11 cellular contexts compared by ENCODE assay signal in genomic region chr1:59013928-59014279, GRCh38.
DNase-seq lines count a peak whose midpoint lies in the region; ATAC-seq, FAIRE-seq and TF ChIP-seq lines count a peak whose summit lies in the region.
"Had no signal": no experiment of that assay in that cellular context is flagged by ENCODE, and none has a peak within 500 bp of the region (broad histone marks: within the 10 kb centered on the region; RNA-seq: fewer than 3 reads in every experiment).

No MANE protein-coding gene starts in this region.

- H3K9ac ChIP-seq in H1 (replicated peaks in 1 of 4; ENCODE audit: extremely low read depth in 1 of 4, low read depth in 3 of 4, low read length in 3 of 4), result no peak overlapping the region; a peak in 1 of 7 replicates

- H4K5ac ChIP-seq in H1 (ENCODE audit: insufficient read length, low read depth, low read length), result no peak overlapping the region

- H3K23me2 ChIP-seq in H1 (ENCODE audit: low read depth, low read length), result no peaks in the 10 kb centered on the region

- no peak overlapping the region for H2BK15ac ChIP-seq in H1 (ENCODE audit: low read length)

- peaks cover under 1% of the 10 kb centered on the region for H3K36me3 Mint-ChIP-seq in activated CD4-positive, alpha-beta T cell treated with anti-CD3 and anti-CD28 coated beads, Interleukin-2, amount 10 ng/mL, durations not matched to agents 7 days and 5 days (ENCODE audit: low read depth)
- H3K36me3 Mint-ChIP-seq in neural crest cell (ENCODE audit: low read depth), result peaks cover 3% of the 10 kb centered on the region
- H3K36me3 Mint-ChIP-seq in naive thymus-derived CD8-positive, alpha-beta T cell, result peaks cover 0 to 4% (median 0%) of the 10 kb centered on the region in 3 donors

- H3K4me1 ChIP-seq in H1 (replicated peaks in 1 of 4; ENCODE audit: control insufficient read depth in 3 of 4, insufficient read depth in 4 of 4, low read length in 3 of 4) (peaks cover 4 to 11% (median 9%) of the 10 kb centered on the region in 4 experiments), urinary bladder (ENCODE audit: insufficient read depth) (no peaks in the 10 kb centered on the region)

- peak overlapping the region; percentile 82 for H2BK12ac ChIP-seq in H1 (ENCODE audit: low read depth, low read length)

- no peak overlapping the region for H3K56ac ChIP-seq in H1 (replicated peaks; ENCODE audit: insufficient read length, low read depth, low read length)

- H3K4me1 Mint-ChIP-seq in activated CD4-positive, alpha-beta T cell treated with anti-CD3 and anti-CD28 coated beads, Interleukin-2, amount 10 ng/mL, durations not matched to agents 7 days and 5 days, result peaks cover 19% of the 10 kb centered on the region
- peaks cover 29% of the 10 kb centered on the region for H3K4me1 Mint-ChIP-seq in neural crest cell
- peaks cover 2 to 51% (median 7%) of the 10 kb centered on the region in 4 donors for H3K4me1 Mint-ChIP-seq in naive thymus-derived CD8-positive, alpha-beta T cell

- H3K9me3 ChIP-seq in H1 (ENCODE audit: insufficient read depth in 2 of 2, low read depth in 1 of 2, low read length in 1 of 2), result peaks cover 0 to 5% of the 10 kb centered on the region in 2 experiments; a peak in 1 of 4 replicates

- H3K27me3 ChIP-seq in H1 (replicated peaks in 1 of 4; ENCODE audit: control insufficient read depth in 3 of 4, extremely low read depth in 1 of 4, insufficient read depth in 3 of 4, low read length in 3 of 4), result no peaks in the 10 kb centered on the region; a peak in 1 of 7 replicates

- H3K4ac ChIP-seq in H1 (replicated peaks; ENCODE audit: insufficient read length, low read depth, low read length), result no peak overlapping the region

- TF ChIP-seq RAD21 in H1 (IDR thresholded peaks at IDR 0.05 in 1 of 2, conservative IDR thresholded peaks at IDR 0.05 in 1 of 2; ENCODE audit: low read depth in 2 of 2, low read length in 2 of 2), result no peak

- H3K4me3 Mint-ChIP-seq in activated CD4-positive, alpha-beta T cell treated with anti-CD3 and anti-CD28 coated beads, Interleukin-2, amount 10 ng/mL, durations not matched to agents 7 days and 5 days, result no peak overlapping the region
- peak overlapping the region; percentile 12 for H3K4me3 Mint-ChIP-seq in neural crest cell
- H3K4me3 Mint-ChIP-seq in naive thymus-derived CD8-positive, alpha-beta T cell, result no peak overlapping the region

- peak overlapping the region; percentile 44; the same call in 1 of the 2 replicates for H2AK5ac ChIP-seq in H1 (ENCODE audit: low read depth, low read length)

- no peak overlapping the region for H3K23ac ChIP-seq in H1 (ENCODE audit: insufficient read length)

- no peak for TF ChIP-seq EP300 in H1 (IDR thresholded peaks at IDR 0.05; ENCODE audit: borderline replicate concordance in 1 of 2, low read depth in 2 of 2, low read length in 2 of 2)

- CTCF ChIA-PET in activated CD4-positive, alpha-beta T cell treated with anti-CD3 and anti-CD28 coated beads, Interleukin-2, amount 10 ng/mL, durations not matched to agents 7 days and 5 days (lab: Charles Lee), result interaction anchor here (1.6 to 4.3 kb wide), 3 partner anchors 10 to 17 kb away, joined by 3 to 15 read pairs (median 6); no protein-coding TSS in a partner anchor
- CTCF ChIA-PET in H1 (lab: Charles Lee; ENCODE audit: partially characterized antibody), result interaction anchor here (1.0 to 1.3 kb wide), 2 partner anchors 18 to 746 kb away, joined by 3 read pairs; no protein-coding TSS in a partner anchor

- no peaks in the 10 kb centered on the region for H3K79me2 ChIP-seq in H1 (ENCODE audit: control insufficient read depth in 1 of 2, insufficient read depth in 2 of 2, low read length in 2 of 2)

- H2BK120ac ChIP-seq in H1 (replicated peaks; ENCODE audit: low read depth, low read length), result peak overlapping the region; percentile 9

- no peak overlapping the region for H3K14ac ChIP-seq in H1 (ENCODE audit: insufficient read length)

- no peak for TF ChIP-seq POLR2A in H1 (IDR thresholded peaks at IDR 0.05; ENCODE audit: control extremely low read depth in 1 of 2, low read depth in 2 of 2, low read length in 2 of 2)

- H3K36me3 ChIP-seq in H1 (ENCODE audit: control insufficient read depth in 2 of 4, insufficient read depth in 4 of 4, low read length in 3 of 4) (no peaks in the 10 kb centered on the region), urinary bladder (ENCODE audit: insufficient read depth) (no peaks in the 10 kb centered on the region)

- peak overlapping the region; percentile 14 for H3K27ac Mint-ChIP-seq in activated CD4-positive, alpha-beta T cell treated with anti-CD3 and anti-CD28 coated beads, Interleukin-2, amount 10 ng/mL, durations not matched to agents 7 days and 5 days
- H3K27ac Mint-ChIP-seq in neural crest cell (ENCODE audit: unreplicated experiment), result peak overlapping the region; percentile 35
- H3K27ac Mint-ChIP-seq in naive thymus-derived CD8-positive, alpha-beta T cell, result no peak overlapping the region

- no peak overlapping the region for H4K8ac ChIP-seq in H1 (ENCODE audit: extremely low read depth, insufficient read depth, low read length)

- no peaks in the 10 kb centered on the region for H4K20me1 ChIP-seq in H1 (replicated peaks in 1 of 2; ENCODE audit: control insufficient read depth in 1 of 2, insufficient read depth in 2 of 2, low read length in 2 of 2)

- no peak overlapping the region for H2AFZ ChIP-seq in H1 (ENCODE audit: low read length)

- H3K27me3 Mint-ChIP-seq in activated CD4-positive, alpha-beta T cell treated with anti-CD3 and anti-CD28 coated beads, Interleukin-2, amount 10 ng/mL, durations not matched to agents 7 days and 5 days, result peaks cover 5% of the 10 kb centered on the region
- no peaks in the 10 kb centered on the region for H3K27me3 Mint-ChIP-seq in neural crest cell (ENCODE audit: low read depth)
- H3K27me3 Mint-ChIP-seq in naive thymus-derived CD8-positive, alpha-beta T cell, result peaks cover 0 to 2% (median 0%) of the 10 kb centered on the region in 5 donors

- no peak for FAIRE-seq in H1 (lab: Jason Lieb, UNC)

- H4K91ac ChIP-seq in H1 (replicated peaks; ENCODE audit: insufficient read length, low read length), result no peak overlapping the region

- H3K27ac ChIP-seq in H1 (ENCODE audit: low read depth, low read length), result no peak overlapping the region
- H3K27ac ChIP-seq in urinary bladder (ENCODE audit: low read depth), result peak overlapping the region; percentile 82

- H3K18ac ChIP-seq in H1 (ENCODE audit: extremely low read depth, low read length), result no peak overlapping the region; the same call in 1 of the 2 replicates

- ATAC-seq in naive thymus-derived CD8-positive, alpha-beta T cell, result no peak
- ATAC-seq: stimulated activated naive CD8-positive, alpha-beta T cell treated with anti-CD3 and anti-CD28 coated beads, Interleukin-15, Interleukin-2, amounts not matched to agents 100 U/mL and 50 U/mL, for 24 hours had no signal

- TF ChIP-seq CTCF in H1 (IDR thresholded peaks at IDR 0.05; ENCODE audit: control extremely low read depth in 1 of 3, insufficient read depth in 1 of 3, low read depth in 1 of 3, low read length in 3 of 3) (no peak), neural crest cell (conservative IDR thresholded peaks at IDR 0.05) (no peak)

- 34% methylated on average over 3 of the region's 3 CpGs; no CpG with 5 or more reads in 1 of the 2 experiments for WGBS in H1 (ENCODE audit: extremely low coverage in 1 of 2, insufficient coverage in 1 of 2, insufficient read length in 1 of 2, insufficient replicate concordance in 2 of 2, low coverage in 1 of 2, low lambda C conversion rate in 2 of 2, missing lambda C conversion rate in 1 of 2), 2 experiments
- 16% methylated on average over 3 of the region's 3 CpGs for WGBS in urinary bladder

- peak overlapping the region; percentile 77; the same call in 1 of the 2 replicates for H2BK5ac ChIP-seq in H1 (ENCODE audit: low read depth, low read length)

- H3K9me3 Mint-ChIP-seq in activated CD4-positive, alpha-beta T cell treated with anti-CD3 and anti-CD28 coated beads, Interleukin-2, amount 10 ng/mL, durations not matched to agents 7 days and 5 days, result peaks cover 7% of the 10 kb centered on the region
- peaks cover 4% of the 10 kb centered on the region for H3K9me3 Mint-ChIP-seq in neural crest cell
- peaks cover 0 to 2% (median 0%) of the 10 kb centered on the region in 9 donors for H3K9me3 Mint-ChIP-seq in naive thymus-derived CD8-positive, alpha-beta T cell

- no peaks in the 10 kb centered on the region for H3K79me1 ChIP-seq in H1 (ENCODE audit: low read depth, low read length)

- peak overlapping the region; percentile 21 to 65; a peak in 3 of 4 replicates for H3K4me2 ChIP-seq in H1 (ENCODE audit: insufficient read depth in 1 of 2, low read depth in 2 of 2, low read length in 2 of 2)

- H3K4me3 ChIP-seq in H1 (ENCODE audit: extremely low read depth in 1 of 4, insufficient read depth in 2 of 4, low read depth in 3 of 4, low read length in 4 of 4) (peak overlapping the region in 1 of 4 experiments; percentile 18; a peak in 1 of 8 replicates), urinary bladder (ENCODE audit: low read depth, low read length) (no peak overlapping the region)

- no peak for DNase-seq in activated CD4-positive, alpha-beta T cell treated with anti-CD3 and anti-CD28 coated beads, Interleukin-2, amount 10 ng/mL, durations not matched to agents 7 days and 5 days
- DNase-seq in activated CD4-positive, alpha-beta T cell treated with anti-CD3 and anti-CD28 coated beads, Interleukin-2, amount 50 U/mL, for 4 hours, result no peak
- DNase-seq in H1 (ENCODE audit: low read depth in 1 of 2, low spot score in 2 of 2), result no peak
- DNase-seq in neural crest cell (ENCODE audit: low read depth, low spot score), result no peak
- no peak for DNase-seq in H4 (ENCODE audit: low spot score)
- no peak for DNase-seq in occipital lobe (lab: John Stamatoyannopoulos, UW)
- no peak for DNase-seq in naive thymus-derived CD8-positive, alpha-beta T cell
- DNase-seq: KG1, NCI-H226 had no signal

- POLR2A ChIA-PET in activated CD4-positive, alpha-beta T cell treated with anti-CD3 and anti-CD28 coated beads, Interleukin-2, amount 10 ng/mL, durations not matched to agents 7 days and 5 days (lab: Charles Lee), result no interaction called here
- POLR2A ChIA-PET in H1 (lab: Charles Lee; ENCODE audit: partially characterized antibody), result no interaction called here
- POLR2A ChIA-PET in naive thymus-derived CD8-positive, alpha-beta T cell (lab: Charles Lee), result no interaction called here

- H2BK20ac ChIP-seq in H1 (ENCODE audit: low read length), result 0 out of 2 replicates have a peak overlapping the region, but pooled peaks have one; percentile 68

TF ChIP-seq in H1, 55 proteins besides CTCF, POLR2A, EP300 and RAD21 (continues in another document):
- TF ChIP-seq POLR2AphosphoS5 (IDR thresholded peaks at IDR 0.05; ENCODE audit: low read depth, low read length), result no peak
- no peak for TF ChIP-seq TAF1 (IDR thresholded peaks at IDR 0.05; ENCODE audit: low read depth, low read length)
- no peak for TF ChIP-seq JUN (IDR thresholded peaks at IDR 0.05; ENCODE audit: low read depth, low read length)
- TF ChIP-seq CEBPB (IDR thresholded peaks at IDR 0.05; ENCODE audit: low read depth, low read length), result no peak
- no peak for TF ChIP-seq ASH2L (IDR thresholded peaks at IDR 0.05; ENCODE audit: low read length)
- no peak for TF ChIP-seq KDM4A (IDR thresholded peaks at IDR 0.05; ENCODE audit: low read depth, low read length, severe bottlenecking)
- no peak for TF ChIP-seq SIRT6 (IDR thresholded peaks at IDR 0.05; ENCODE audit: low read length)
- no peak for TF ChIP-seq CHD2 (IDR thresholded peaks at IDR 0.05; ENCODE audit: low read length)
- TF ChIP-seq SRF (IDR thresholded peaks at IDR 0.05; ENCODE audit: low read depth, low read length), result no peak

Comparison
In these comparisons a context has a peak if more than half of its experiments do, and no peak if none do; other contexts are left out.
1. H3K27ac Mint-ChIP-seq: peak in activated CD4-positive, alpha-beta T cell treated with anti-CD3 and anti-CD28 coated beads, Interleukin-2, amount 10 ng/mL, durations not matched to agents 7 days and 5 days (single experiment) and neural crest cell (single experiment); none in naive thymus-derived CD8-positive, alpha-beta T cell (0 of 10).